2 cellular contexts compared by ENCODE assay signal in genomic region chr9:134267305-134268265, GRCh38.
TF ChIP-seq lines count a peak whose summit lies in the region.

No MANE protein-coding gene starts in this region.

TF ChIP-seq in GM12878, 131 proteins besides CTCF, POLR2A, EP300 and RAD21 (continued from another document):
- no peak for TF ChIP-seq ATF2 (IDR thresholded peaks at IDR 0.05; ENCODE audit: low read length)

TF ChIP-seq in liver, 16 proteins besides CTCF, POLR2A, EP300 and RAD21 (continued from another document):
- TF ChIP-seq, protein P1, sequence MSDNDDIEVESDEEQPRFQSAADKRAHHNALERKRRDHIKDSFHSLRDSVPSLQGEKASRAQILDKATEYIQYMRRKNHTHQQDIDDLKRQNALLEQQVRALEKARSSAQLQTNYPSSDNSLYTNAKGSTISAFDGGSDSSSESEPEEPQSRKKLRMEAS (IDR thresholded peaks at IDR 0.05) = peak; percentile 97
- TF ChIP-seq HNF4A (conservative IDR thresholded peaks at IDR 0.05) (peak; percentile 87 to 95), RXRA (IDR thresholded peaks at IDR 0.05) (peak; percentile 94 to 99), NR2F2 (IDR thresholded peaks at IDR 0.05) (peak; percentile 74), FOXA2 (IDR thresholded peaks at IDR 0.05) (peak; percentile 61), EGR1 (IDR thresholded peaks at IDR 0.05; ENCODE audit: low read depth in 2 of 2) (no peak), TAF1 (conservative IDR thresholded peaks at IDR 0.05) (no peak), JUND (IDR thresholded peaks at IDR 0.05) (peak in 1 of 2 donors; percentile 76), SP1 (IDR thresholded peaks at IDR 0.05) (peak; percentile 91), HNF4G (IDR thresholded peaks at IDR 0.05) (peak; percentile 81), ATF3 (IDR thresholded peaks at IDR 0.05) (no peak), REST (IDR thresholded peaks at IDR 0.05) (peak; percentile 93), YY1 (IDR thresholded peaks at IDR 0.05) (peak; percentile 89)
